19 cellular contexts compared by ENCODE assay signal in the genomic region with DNA sequence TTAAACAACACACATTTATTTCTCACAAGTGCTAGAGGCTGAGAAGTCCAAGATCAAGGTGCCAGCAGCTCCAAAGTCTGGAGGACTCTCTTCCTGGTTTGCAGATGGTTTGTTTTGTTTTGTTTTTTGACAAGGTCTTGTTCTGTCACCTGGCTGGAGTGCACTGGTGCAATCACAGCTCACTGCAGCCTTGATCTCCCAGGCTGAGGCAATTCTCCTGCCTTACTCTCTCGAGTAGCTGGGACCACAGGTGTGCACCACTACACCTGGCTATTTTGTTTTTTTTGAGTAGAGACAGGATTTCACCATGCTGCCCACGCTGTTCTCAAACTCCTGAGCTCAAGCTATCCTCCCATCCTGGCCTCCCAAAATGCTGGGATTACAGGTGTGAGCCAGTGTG. TPM values are rescaled to one million over a fixed set of nuclear protein-coding genes. Genes with fewer than 3 reads are reported as not detected.
"Had no signal": no experiment of that assay in that cellular context is flagged by ENCODE, and none has a peak within 500 bp of the region (broad histone marks: within the 10 kb centered on the region; RNA-seq: fewer than 3 reads in every experiment).

No MANE protein-coding gene starts in this region.

- H3K4me1 ChIP-seq: prostate gland, right lobe of liver had no signal

- ATAC-seq: left ventricle myocardium superior; right lobe of liver; stimulated activated effector memory CD8-positive, alpha-beta T cell treated with anti-CD3 and anti-CD28 coated beads, Interleukin-12 subunit alpha, Interleukin-12 subunit beta, amount 100 ng/mL, for 72 hours had no signal

- H3K4me3 Mint-ChIP-seq: activated B cell treated with CpG ODN at 0.5 μM for 24 hours; activated naive CD4-positive, alpha-beta T cell treated with anti-CD3 and anti-CD28 coated beads, Interleukin-2, amount 50 U/mL, for 24 hours; dendritic cell treated with granulocyte-macrophage colony-stimulating factor and Interleukin-4, amounts not matched to agents 40 ng/mL and 50 ng/mL, for 4 days; nephron progenitor cell; stimulated activated effector memory CD8-positive, alpha-beta T cell treated with anti-CD3 and anti-CD28 coated beads, Interleukin-12 subunit alpha, Interleukin-12 subunit beta, amount 100 ng/mL, for 72 hours; T-helper 1 cell treated with Interleukin-12 subunit alpha and Interleukin-12 subunit beta and Interleukin-4 antibody, amounts not matched to agents 30 μg/mL and 1 μg/mL, for 36 hours; type B pancreatic cell had no signal

- H3K9me3 ChIP-seq: prostate gland, right lobe of liver had no signal

- DNase-seq: activated B cell treated with CpG ODN at 0.5 μM for 24 hours; activated CD4-positive, alpha-beta T cell treated with anti-CD3 and anti-CD28 coated beads, Interleukin-2, amount 50 U/mL, for 48 hours; brain microvascular endothelial cell; cerebellar nuclear complex; hippocampal formation; left ventricle myocardium superior; mesendoderm; nephron progenitor cell; right lobe of liver had no signal

- H3K27ac Mint-ChIP-seq: activated B cell treated with CpG ODN at 0.5 μM for 24 hours; dendritic cell treated with granulocyte-macrophage colony-stimulating factor and Interleukin-4, amounts not matched to agents 40 ng/mL and 50 ng/mL, for 4 days; nephron progenitor cell; stimulated activated effector memory CD8-positive, alpha-beta T cell treated with anti-CD3 and anti-CD28 coated beads, Interleukin-12 subunit alpha, Interleukin-12 subunit beta, amount 100 ng/mL, for 72 hours; T-helper 1 cell treated with Interleukin-12 subunit alpha and Interleukin-12 subunit beta and Interleukin-4 antibody, amounts not matched to agents 30 μg/mL and 1 μg/mL, for 36 hours; type B pancreatic cell had no signal

- H3K27ac ChIP-seq: brain microvascular endothelial cell, prostate gland, right lobe of liver had no signal

- H3K27me3 ChIP-seq: brain microvascular endothelial cell, right lobe of liver had no signal

- H3K9me3 Mint-ChIP-seq: activated B cell treated with CpG ODN at 0.5 μM for 24 hours; activated naive CD4-positive, alpha-beta T cell treated with anti-CD3 and anti-CD28 coated beads, Interleukin-2, amount 50 U/mL, for 24 hours; activated T-helper 2 cell treated with anti-CD3 and anti-CD28 coated beads, Interferon-gamma antibody, Interleukin-2, Interleukin-4, amounts not matched to agents 10 μg/mL and 5 μg/mL and 100 μg/mL, durations not matched to agents 14 hours and 24 hours and 36 hours; dendritic cell treated with granulocyte-macrophage colony-stimulating factor and Interleukin-4, amounts not matched to agents 40 ng/mL and 50 ng/mL, for 4 days; nephron progenitor cell; stimulated activated effector memory CD8-positive, alpha-beta T cell treated with anti-CD3 and anti-CD28 coated beads, Interleukin-12 subunit alpha, Interleukin-12 subunit beta, amount 100 ng/mL, for 72 hours; T-helper 1 cell treated with Interleukin-12 subunit alpha and Interleukin-12 subunit beta and Interleukin-4 antibody, amounts not matched to agents 30 μg/mL and 1 μg/mL, for 36 hours; type B pancreatic cell had no signal

- H3K4me3 ChIP-seq: prostate gland, right lobe of liver had no signal

RNA-seq across cellular contexts. Expression of gene APLP1, which starts 15.5 kb away (rescaled TPM):
- total RNA-seq: activated B cell treated with CpG ODN at 0.5 μM for 24 hours had no signal

RNA-seq across cellular contexts. Expression of gene HCST, which starts 18.4 kb away (rescaled TPM):
- total RNA-seq: epithelial cell of proximal tubule, glomerular endothelial cell, kidney epithelial cell had no signal

RNA-seq across cellular contexts. Expression of gene TYROBP, which starts 24.2 kb away (rescaled TPM):
- total RNA-seq: activated B cell treated with CpG ODN at 0.5 μM for 24 hours, epithelial cell of proximal tubule, glomerular endothelial cell, kidney epithelial cell had no signal

RNA-seq across cellular contexts. Expression of gene KIRREL2, which starts 27.2 kb away (rescaled TPM):
- total RNA-seq: activated B cell treated with CpG ODN at 0.5 μM for 24 hours, epithelial cell of proximal tubule, glomerular endothelial cell, right lobe of liver had no signal
